ENCODE assay signal across 8 cellular contexts in the genomic region with DNA sequence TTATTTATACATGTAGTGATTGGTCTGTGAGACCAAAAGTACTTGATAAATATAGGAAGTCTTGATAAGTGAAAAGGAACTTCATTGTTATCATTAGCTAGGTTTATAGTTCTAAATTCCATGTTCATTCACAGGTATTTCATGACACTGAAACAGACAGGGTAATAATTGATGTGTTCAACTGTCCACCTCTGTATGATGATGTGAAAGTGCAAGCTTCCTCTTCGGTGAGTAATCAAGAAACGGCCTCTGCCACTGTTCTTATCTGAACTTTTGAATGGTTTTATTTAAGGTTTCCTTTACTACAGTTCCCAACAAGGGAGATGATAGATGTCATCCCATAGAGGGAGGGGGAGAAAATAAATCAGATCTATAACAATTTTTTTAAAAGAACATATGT. TPM values are rescaled to one million over a fixed set of nuclear protein-coding genes. Genes with fewer than 3 reads are reported as not detected.
DNase-seq lines count a peak whose midpoint lies in the region; ATAC-seq, FAIRE-seq and TF ChIP-seq lines count a peak whose summit lies in the region.
"Not testable (repeated sequence)": the region's sequence is repeated elsewhere in the genome, so short reads cannot be mapped to it uniquely, and the experiment has no call there.

No MANE protein-coding gene starts in this region.

- ATAC-seq in GM18868 (IDR thresholded peaks at IDR 0.05; ENCODE audit: unreplicated experiment) (peak; percentile 95), GM19452 (IDR thresholded peaks at IDR 0.05; ENCODE audit: unreplicated experiment) (peak; percentile 85), GM21576 (IDR thresholded peaks at IDR 0.05; ENCODE audit: unreplicated experiment) (peak; percentile 97), HG02840 (IDR thresholded peaks at IDR 0.05; ENCODE audit: low FRiP score, unreplicated experiment) (peak; percentile 60), HG03108 (IDR thresholded peaks at IDR 0.05; ENCODE audit: unreplicated experiment) (peak; percentile 83), HG03460 (IDR thresholded peaks at IDR 0.05; ENCODE audit: unreplicated experiment) (peak; percentile 83)

- DNase-seq in GM12892 (ENCODE audit: insufficient read length), result not testable (repeated sequence)
- DNase-seq in NOMO-1 treated with DMSO at 0.1 percent for 48 hours (lab: John Stamatoyannopoulos, UW; ENCODE audit: unreplicated experiment), result peak; percentile 57

- TF ChIP-seq POLR2A in GM12892 (IDR thresholded peaks at IDR 0.05; ENCODE audit: low read depth, low read length), result not testable (repeated sequence)

- peak; percentile 81 for FAIRE-seq in GM12892 (lab: Jason Lieb, UNC)

RNA-seq across cellular contexts. Expression of a gene that starts 59.3 kb away (rescaled TPM):
- 13.9 TPM for polyA plus RNA-seq in GM12892 (2012; ENCODE audit: missing spikeins)
